ENCODE assay signal across 9 cellular contexts in the genomic region with DNA sequence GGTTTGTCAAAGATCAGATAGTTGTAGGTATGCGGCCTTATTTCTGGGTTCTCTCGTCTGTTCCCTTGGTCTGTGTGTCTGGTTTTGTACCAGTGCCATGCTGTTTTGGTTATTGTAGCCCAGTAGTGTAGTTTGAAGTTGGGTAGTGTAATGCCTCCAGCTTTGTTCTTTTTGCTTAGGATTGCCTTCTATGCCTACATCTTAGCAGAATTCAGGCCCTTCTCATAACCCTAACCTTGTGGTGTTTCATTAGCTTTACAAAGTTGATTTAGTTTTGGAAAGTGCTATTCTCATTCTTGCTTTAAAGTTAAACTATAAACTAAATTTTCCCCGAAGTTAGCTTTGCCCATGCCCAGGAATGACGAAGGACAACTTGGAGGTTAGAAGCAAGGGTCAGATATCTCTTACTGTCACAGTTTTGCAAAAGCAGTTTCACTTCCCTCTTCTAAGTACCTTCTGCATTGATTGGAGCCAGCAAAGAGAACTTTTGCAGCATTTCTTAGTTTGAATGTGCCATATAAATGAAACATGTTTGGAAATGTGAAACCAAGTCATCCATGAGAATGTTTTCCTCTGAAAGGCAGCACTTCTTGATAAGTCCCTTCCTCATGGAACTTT.
DNase-seq lines count a peak whose midpoint lies in the region; ATAC-seq and TF ChIP-seq lines count a peak whose summit lies in the region.
"Had no signal": no experiment of that assay in that cellular context is flagged by ENCODE, and none has a peak within 500 bp of the region (broad histone marks: within the 10 kb centered on the region; RNA-seq: fewer than 3 reads in every experiment).

No MANE protein-coding gene starts in this region.

- H3K4me1 Mint-ChIP-seq in CD4-positive, alpha-beta memory T cell = peaks cover 0 to 6% (median 2%) of the 10 kb centered on the region in 4 donors

- H3K4me3 ChIP-seq in mucosa of rectum (ENCODE audit: low read length in 2 of 2) = peak overlapping the region in 1 of 2 donors; percentile 15
- H3K4me3 ChIP-seq in CD4-positive, alpha-beta memory T cell (ENCODE audit: low read length in 2 of 2) = no peak overlapping the region
- H3K4me3 ChIP-seq in BE2C (ENCODE audit: low read depth, low read length) = no peak overlapping the region

- H3K36me3 Mint-ChIP-seq in CD4-positive, alpha-beta memory T cell = peaks cover 6 to 23% of the 10 kb centered on the region in 2 donors

- peaks cover 3 to 10% of the 10 kb centered on the region in 2 donors for H3K27me3 Mint-ChIP-seq in CD4-positive, alpha-beta memory T cell
- H3K27me3 Mint-ChIP-seq: activated naive CD8-positive, alpha-beta T cell treated with anti-CD3 and anti-CD28 coated beads for 36 hours had no signal

- H3K27ac ChIP-seq in mucosa of rectum (ENCODE audit: low read depth in 2 of 2, low read length in 2 of 2) = peak overlapping the region; percentile 50 to 52
- no peak overlapping the region for H3K27ac ChIP-seq in CD4-positive, alpha-beta memory T cell (ENCODE audit: low read depth, low read length)

- H3K36me3 ChIP-seq in mucosa of rectum (ENCODE audit: control insufficient read depth in 2 of 2, insufficient read depth in 2 of 2, low read length in 2 of 2) (no peaks in the 10 kb centered on the region), BE2C (no peaks in the 10 kb centered on the region)
- H3K36me3 ChIP-seq in CD4-positive, alpha-beta memory T cell (ENCODE audit: insufficient read depth, low read length) = no peaks in the 10 kb centered on the region

- H3K4me3 Mint-ChIP-seq in CD4-positive, alpha-beta memory T cell = no peak overlapping the region
- H3K4me3 Mint-ChIP-seq: activated naive CD8-positive, alpha-beta T cell treated with anti-CD3 and anti-CD28 coated beads for 36 hours had no signal

- H3K4me1 ChIP-seq in mucosa of rectum (ENCODE audit: control insufficient read depth in 2 of 2, insufficient read depth in 2 of 2, low read length in 2 of 2) (peaks cover 2 to 34% of the 10 kb centered on the region in 2 donors), BE2C (no peaks in the 10 kb centered on the region)
- no peaks in the 10 kb centered on the region for H3K4me1 ChIP-seq in CD4-positive, alpha-beta memory T cell (ENCODE audit: insufficient read depth, low read length)

- no peak overlapping the region for H3K27ac Mint-ChIP-seq in CD4-positive, alpha-beta memory T cell
- H3K27ac Mint-ChIP-seq: activated naive CD8-positive, alpha-beta T cell treated with anti-CD3 and anti-CD28 coated beads for 36 hours had no signal

- peaks cover 0 to 7% (median 3%) of the 10 kb centered on the region in 8 donors for H3K9me3 Mint-ChIP-seq in CD4-positive, alpha-beta memory T cell
- H3K9me3 Mint-ChIP-seq: activated naive CD8-positive, alpha-beta T cell treated with anti-CD3 and anti-CD28 coated beads for 36 hours had no signal

- H3K9me3 ChIP-seq in mucosa of rectum (ENCODE audit: control insufficient read depth in 2 of 2, low read length in 2 of 2) = no peaks in the 10 kb centered on the region
- H3K9me3 ChIP-seq in CD4-positive, alpha-beta memory T cell (ENCODE audit: control insufficient read depth in 1 of 2, low read length in 2 of 2) = no peaks in the 10 kb centered on the region
- H3K9me3 ChIP-seq in BE2C = no peaks in the 10 kb centered on the region

- POLR2A ChIA-PET in CD4-positive, alpha-beta memory T cell (lab: Charles Lee; ENCODE audit: partially characterized antibody) = no interaction called here

- TF ChIP-seq CTCF in BE2C (IDR thresholded peaks at IDR 0.05; ENCODE audit: low read depth, low read length) = no peak

- no peak overlapping the region for H3K9ac ChIP-seq in mucosa of rectum (ENCODE audit: low read depth in 1 of 2, low read length in 2 of 2)

- intact Hi-C loops in CD4-positive, alpha-beta memory T cell (cut with micrococcal nuclease) = no loop called here

- ATAC-seq in GM18907 (IDR thresholded peaks at IDR 0.05; ENCODE audit: unreplicated experiment) (peak; percentile 93), HG02571 (IDR thresholded peaks at IDR 0.05; ENCODE audit: unreplicated experiment) (peak; percentile 66), HG03520 (IDR thresholded peaks at IDR 0.05; ENCODE audit: unreplicated experiment) (peak; percentile 65), HG02763 (IDR thresholded peaks at IDR 0.05; ENCODE audit: unreplicated experiment) (no peak)

- CTCF ChIA-PET in CD4-positive, alpha-beta memory T cell (lab: Charles Lee; ENCODE audit: partially characterized antibody) = no interaction called here

- H3K27me3 ChIP-seq in mucosa of rectum (ENCODE audit: control insufficient read depth in 2 of 2, insufficient read depth in 2 of 2, low read length in 2 of 2) (no peaks in the 10 kb centered on the region), BE2C (no peaks in the 10 kb centered on the region)
- no peaks in the 10 kb centered on the region for H3K27me3 ChIP-seq in CD4-positive, alpha-beta memory T cell (ENCODE audit: insufficient read depth, low read length)

- DNase-seq in DMS 273 (lab: John Stamatoyannopoulos, UW; ENCODE audit: unreplicated experiment) (no peak), BE2C (no peak)
- DNase-seq in CD4-positive, alpha-beta memory T cell = no peak
- DNase-seq: activated naive CD8-positive, alpha-beta T cell treated with anti-CD3 and anti-CD28 coated beads for 36 hours had no signal
